Comparison of ENCODE assay signal across 25 cellular contexts in genomic region chr2:61167587-61167986, GRCh38.
"Had no signal": no experiment of that assay in that cellular context is flagged by ENCODE, and none has a peak within 500 bp of the region (broad histone marks: within the 10 kb centered on the region; RNA-seq: fewer than 3 reads in every experiment).

No MANE protein-coding gene starts in this region.

- H3K27ac Mint-ChIP-seq: mesothelial cell of epicardium; nephron; neural progenitor cell; stimulated activated effector memory CD8-positive, alpha-beta T cell treated with anti-CD3 and anti-CD28 coated beads, Interleukin-12 subunit alpha, Interleukin-12 subunit beta, amount 100 ng/mL, for 72 hours had no signal

- DNase-seq: cortex of kidney; dorsolateral prefrontal cortex; effector CD4-positive, alpha-beta T cell; foreskin fibroblast; gastrocnemius medialis; head of caudate nucleus; left lung; mesenchymal stem cell; naive thymus-derived CD4-positive, alpha-beta T cell; stimulated activated CD4-positive, alpha-beta T cell treated with anti-CD3 and anti-CD28 coated beads, Interleukin-12 subunit alpha, Interleukin-12 subunit beta, amount 100 ng/mL, for 4 hours; stimulated activated CD4-positive, alpha-beta T cell treated with anti-CD3 and anti-CD28 coated beads, Interleukin-1b, Interleukin-23, amount 100 ng/mL, for 48 hours; stimulated activated CD4-positive, alpha-beta T cell treated with anti-CD3 and anti-CD28 coated beads, Interleukin-4, amount 100 ng/mL, for 24 hours; stimulated activated naive CD4-positive, alpha-beta T cell treated with Interleukin-2 at 50 U/mL for 16 hours; stomach; thyroid gland; trophoblast cell had no signal

- H3K4me1 ChIP-seq: gastrocnemius medialis, left lung, neural progenitor cell, parathyroid adenoma, prostate gland, right atrium auricular region, thyroid gland had no signal

- H3K27me3 ChIP-seq: dorsolateral prefrontal cortex, gastrocnemius medialis, left lung, neural progenitor cell, right atrium auricular region, stomach, thyroid gland had no signal

- H3K79me2 ChIP-seq: parathyroid adenoma had no signal

- ATAC-seq: gastrocnemius medialis; left lung; naive thymus-derived CD4-positive, alpha-beta T cell; sciatic nerve; stimulated activated effector memory CD8-positive, alpha-beta T cell treated with anti-CD3 and anti-CD28 coated beads, Interleukin-12 subunit alpha, Interleukin-12 subunit beta, amount 100 ng/mL, for 72 hours had no signal

- H3K27ac ChIP-seq: dorsolateral prefrontal cortex, gastrocnemius medialis, left lung, neural progenitor cell, parathyroid adenoma, prostate gland, right atrium auricular region, stomach, thyroid gland had no signal

- H3K4me3 Mint-ChIP-seq: mesothelial cell of epicardium; naive thymus-derived CD4-positive, alpha-beta T cell; nephron; neural progenitor cell; stimulated activated effector memory CD8-positive, alpha-beta T cell treated with anti-CD3 and anti-CD28 coated beads, Interleukin-12 subunit alpha, Interleukin-12 subunit beta, amount 100 ng/mL, for 72 hours had no signal

- H3K4me2 ChIP-seq: neural progenitor cell, smooth muscle cell had no signal

- H2AFZ ChIP-seq: neural progenitor cell, parathyroid adenoma had no signal

- H3K9ac ChIP-seq: neural progenitor cell, parathyroid adenoma had no signal

- H3K4me3 ChIP-seq: dorsolateral prefrontal cortex, gastrocnemius medialis, left lung, neural progenitor cell, prostate gland, right atrium auricular region, smooth muscle cell, stomach, thyroid gland had no signal

- H3K9me3 Mint-ChIP-seq: mesothelial cell of epicardium; naive thymus-derived CD4-positive, alpha-beta T cell; nephron; neural progenitor cell; stimulated activated effector memory CD8-positive, alpha-beta T cell treated with anti-CD3 and anti-CD28 coated beads, Interleukin-12 subunit alpha, Interleukin-12 subunit beta, amount 100 ng/mL, for 72 hours had no signal

- H3K4me1 Mint-ChIP-seq: mesothelial cell of epicardium; nephron; neural progenitor cell; stimulated activated effector memory CD8-positive, alpha-beta T cell treated with anti-CD3 and anti-CD28 coated beads, Interleukin-12 subunit alpha, Interleukin-12 subunit beta, amount 100 ng/mL, for 72 hours had no signal

- H3K9me3 ChIP-seq: gastrocnemius medialis, left lung, prostate gland, right atrium auricular region, stomach, thyroid gland had no signal
